In the genomic region with DNA sequence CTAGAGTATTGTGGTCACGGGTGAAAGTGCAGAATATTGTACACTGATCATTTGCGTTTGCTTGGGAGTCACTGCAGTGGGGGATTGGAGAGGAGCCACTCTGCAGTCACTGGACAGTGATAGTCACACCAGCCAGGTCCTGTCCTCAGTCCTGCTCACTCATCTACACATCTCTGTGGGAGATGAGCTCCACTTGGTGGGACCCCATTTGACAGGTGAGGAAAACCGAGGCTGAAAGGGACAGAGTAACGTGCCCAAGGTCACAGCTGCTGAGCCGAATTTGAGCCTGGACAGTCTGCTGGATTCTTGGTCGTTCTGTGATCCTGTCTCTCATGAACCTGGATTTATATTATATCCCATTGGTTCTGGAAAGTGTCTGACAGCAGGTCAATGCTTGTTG, we compare ENCODE assay signal across 19 cellular contexts. TPM values are rescaled to one million over a fixed set of nuclear protein-coding genes. Genes with fewer than 3 reads are reported as not detected.
A peak's percentile ranks its signal among the peaks of the same experiment; 100 is the strongest.
DNase-seq lines count a peak whose midpoint lies in the region; ATAC-seq and TF ChIP-seq lines count a peak whose summit lies in the region.
"Had no signal": no experiment of that assay in that cellular context is flagged by ENCODE, and none has a peak within 500 bp of the region (broad histone marks: within the 10 kb centered on the region; RNA-seq: fewer than 3 reads in every experiment).

No MANE protein-coding gene starts in this region.

- H3K9ac ChIP-seq in BLaER1: peak overlapping the region; percentile 96
- no peak overlapping the region for H3K9ac ChIP-seq in smooth muscle cell (ENCODE audit: low read depth)
- H3K9ac ChIP-seq: GM23248 had no signal

- intact Hi-C loops in heart right ventricle (cut with DNase I) (loop anchor here in 1 of 10 donors (10.0 kb wide), 1 partner anchor 248 kb away; no protein-coding TSS in a partner anchor), left ventricle myocardium superior (cut with micrococcal nuclease) (no loop called here)

- ATAC-seq in heart right ventricle (no peak), left ventricle myocardium superior (no peak), GM21528 (IDR thresholded peaks at IDR 0.05; ENCODE audit: low FRiP score, unreplicated experiment) (no peak)

- H3K27me3 ChIP-seq in heart right ventricle (peaks cover 0 to 2% (median 0%) of the 10 kb centered on the region in 7 donors), BLaER1 (no peaks in the 10 kb centered on the region), smooth muscle cell (ENCODE audit: low read depth) (no peaks in the 10 kb centered on the region)

- H4K20me1 ChIP-seq in BLaER1 (no peaks in the 10 kb centered on the region), smooth muscle cell (ENCODE audit: low read depth) (no peaks in the 10 kb centered on the region)

- WGBS in heart right ventricle, 2 donors: 79 to 83% methylated on average over 6 of the region's 6 CpGs
- WGBS in smooth muscle cell (ENCODE audit: low lambda C conversion rate): 65% methylated on average over 6 of the region's 6 CpGs

- H3K27ac ChIP-seq in heart right ventricle: peak overlapping the region in 7 of 10 donors; percentile 23 to 67 (median 57)
- peak overlapping the region; percentile 96 for H3K27ac ChIP-seq in BLaER1
- H3K27ac ChIP-seq in KOPT-K1 (ENCODE audit: low read depth, low read length, poor library complexity, severe bottlenecking): peak overlapping the region; percentile 97
- no peak overlapping the region for H3K27ac ChIP-seq in smooth muscle cell (ENCODE audit: low read depth)
- H3K27ac ChIP-seq: GM23248 had no signal

- H3K9me3 ChIP-seq in heart right ventricle: peaks cover 0 to 9% (median 0%) of the 10 kb centered on the region in 11 donors
- H3K9me3 ChIP-seq in BLaER1: peaks cover 16% of the 10 kb centered on the region; the same call in 1 of the 2 replicates
- no peaks in the 10 kb centered on the region for H3K9me3 ChIP-seq in KOPT-K1 (ENCODE audit: insufficient read depth, low read length, poor library complexity, severe bottlenecking)
- no peaks in the 10 kb centered on the region for H3K9me3 ChIP-seq in smooth muscle cell (replicated peaks; ENCODE audit: low read depth)
- H3K9me3 ChIP-seq: HAP-1 had no signal

- TF ChIP-seq CTCF in heart right ventricle (IDR thresholded peaks at IDR 0.05) (no peak), smooth muscle cell (IDR thresholded peaks at IDR 0.05; ENCODE audit: borderline replicate concordance, insufficient read depth, poor library complexity, severe bottlenecking) (no peak)

- H3K4me3 ChIP-seq in heart right ventricle (no peak overlapping the region), BLaER1 (peak overlapping the region; percentile 90), smooth muscle cell (no peak overlapping the region)
- H3K4me3 ChIP-seq: GM23248, HAP-1 had no signal

- peak overlapping the region; percentile 99 for H3K4me2 ChIP-seq in BLaER1
- peak overlapping the region; percentile 6 for H3K4me2 ChIP-seq in smooth muscle cell

- no peaks in the 10 kb centered on the region for H3K79me2 ChIP-seq in smooth muscle cell (ENCODE audit: low read depth)

- H3K36me3 ChIP-seq in heart right ventricle: no peaks in the 10 kb centered on the region
- H3K36me3 ChIP-seq in BLaER1: peaks cover 68% of the 10 kb centered on the region
- H3K36me3 ChIP-seq in KOPT-K1 (ENCODE audit: insufficient read depth, low read length): peaks cover 22% of the 10 kb centered on the region
- H3K36me3 ChIP-seq in smooth muscle cell (ENCODE audit: low read depth): no peaks in the 10 kb centered on the region
- H3K36me3 ChIP-seq: HAP-1 had no signal

- no peaks in the 10 kb centered on the region for H3F3A ChIP-seq in smooth muscle cell (ENCODE audit: low read depth)

- peaks cover 0 to 31% (median 13%) of the 10 kb centered on the region in 9 donors for H3K4me1 ChIP-seq in heart right ventricle
- peaks cover 96% of the 10 kb centered on the region for H3K4me1 ChIP-seq in BLaER1
- no peaks in the 10 kb centered on the region for H3K4me1 ChIP-seq in smooth muscle cell (ENCODE audit: low read depth)
- H3K4me1 ChIP-seq: HAP-1 had no signal

- DNase-seq in heart right ventricle: no peak
- DNase-seq in left ventricle myocardium superior: no peak
- DNase-seq in smooth muscle cell (lab: John Stamatoyannopoulos, UW; ENCODE audit: unreplicated experiment): no peak
- DNase-seq in NCI-H2171 treated with DMSO at 0.1 percent for 48 hours (lab: John Stamatoyannopoulos, UW): no peak
- DNase-seq: 8988T; CD4-positive, CD25-positive, alpha-beta regulatory T cell; CD8-positive, alpha-beta memory T cell; COR-L47; DMS 273 treated with DMSO at 0.1 percent for 48 hours; DMS53; DND-41; EL; GM23248 had no signal

- H2AFZ ChIP-seq in smooth muscle cell (ENCODE audit: low read depth): no peak overlapping the region
- H2AFZ ChIP-seq: GM23248 had no signal

RNA-seq across cellular contexts. Expression of gene PHACTR3, which starts 17.7 kb away (rescaled TPM):
- total RNA-seq in heart right ventricle (10 to 100 TPM in 2 of 10 donors, 1 to 10 TPM in 6, under 1 TPM in 2; 0.51 to 24.1 (median 3.7) TPM), left ventricle myocardium superior (6.8 TPM), smooth muscle cell (0.76 and 1.3 TPM in 2 replicates)
- polyA plus RNA-seq in heart right ventricle (1 to 10 TPM in 1 of 2 donors, under 1 TPM in 1; 0.54 to 7.1 TPM), smooth muscle cell (1.7 and 2.6 TPM in 2 replicates)
- total RNA-seq: CD4-positive, CD25-positive, alpha-beta regulatory T cell; CD8-positive, alpha-beta memory T cell; G401; GM23248 had no signal
- polyA plus RNA-seq: AG04450; CD4-positive, CD25-positive, alpha-beta regulatory T cell; CD8-positive, alpha-beta memory T cell; GM23248 had no signal
